27 cellular contexts compared by ENCODE assay signal in the genomic region with DNA sequence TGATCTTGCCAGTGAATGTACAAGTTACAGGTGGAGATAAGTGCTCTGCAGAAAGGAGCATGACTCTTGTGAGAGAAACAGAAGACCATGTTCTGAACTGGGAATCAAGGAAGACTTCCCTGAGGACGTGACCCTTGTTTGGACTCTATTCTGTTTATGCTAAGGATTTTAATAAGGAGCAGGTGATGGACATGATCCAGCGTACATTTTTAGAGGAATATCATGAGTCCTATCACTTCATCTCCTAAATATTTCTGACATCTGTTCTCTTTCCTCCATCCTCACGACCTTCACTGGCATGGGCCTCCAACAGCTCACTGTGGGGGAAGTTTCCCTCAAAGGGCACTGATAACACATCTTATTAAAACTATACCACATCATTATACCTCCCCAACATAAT.
"Had no signal": no experiment of that assay in that cellular context is flagged by ENCODE, and none has a peak within 500 bp of the region (broad histone marks: within the 10 kb centered on the region; RNA-seq: fewer than 3 reads in every experiment).

No MANE protein-coding gene starts in this region.

- H3K27me3 ChIP-seq: left lung, ovary, right atrium auricular region, right lobe of liver, stomach, testis, thyroid gland, transverse colon, upper lobe of left lung, vagina had no signal

- H3K27me3 Mint-ChIP-seq: naive B cell; natural killer cell treated with Interleukin-12 subunit alpha and Interleukin-12 subunit beta and Interleukin-15 and Interleukin-18, amount 100 ng/mL, for 72 hours; progenitor cell of endocrine pancreas; stimulated activated naive B cell treated with anti-CD40 and anti-IgM and Interleukin-4, amounts not matched to agents 10 μg/mL and 1 μg/mL and 100 μg/mL, for 72 hours had no signal

- ATAC-seq: left colon; left lung; lower lobe of right lung; natural killer cell treated with Interleukin-12 subunit alpha and Interleukin-12 subunit beta and Interleukin-15 and Interleukin-18, amount 100 ng/mL, for 72 hours; right lobe of liver; stimulated activated naive B cell treated with anti-CD40 and anti-IgM and Interleukin-4, amounts not matched to agents 10 μg/mL and 1 μg/mL and 100 μg/mL, for 72 hours; stimulated activated naive CD8-positive, alpha-beta T cell treated with anti-CD3 and anti-CD28 coated beads, Interleukin-15, Interleukin-2, amounts not matched to agents 100 U/mL and 50 U/mL, for 24 hours had no signal

- H3K9me3 ChIP-seq: lower lobe of right lung, ovary, right atrium auricular region, right lobe of liver, testis, thyroid gland, transverse colon, upper lobe of left lung, vagina had no signal

- H3K36me3 ChIP-seq: left lung, lower lobe of right lung, ovary, right atrium auricular region, right lobe of liver, stomach, thyroid gland, transverse colon, upper lobe of left lung, vagina had no signal

- H3K4me3 ChIP-seq: left lung, lower lobe of right lung, ovary, right atrium auricular region, right lobe of liver, skin epidermis, stomach, testis, thyroid gland, transverse colon, upper lobe of left lung, vagina had no signal

- H3K27ac Mint-ChIP-seq: immature natural killer cell; naive B cell; natural killer cell treated with Interleukin-12 subunit alpha and Interleukin-12 subunit beta and Interleukin-15 and Interleukin-18, amount 100 ng/mL, for 72 hours; progenitor cell of endocrine pancreas; stimulated activated naive B cell treated with anti-CD40 and anti-IgM and Interleukin-4, amounts not matched to agents 10 μg/mL and 1 μg/mL and 100 μg/mL, for 72 hours had no signal

- H3K4me1 Mint-ChIP-seq: immature natural killer cell had no signal

- H3K4me1 ChIP-seq: left lung, lower lobe of right lung, right atrium auricular region, right lobe of liver, stomach, testis, thyroid gland, transverse colon, upper lobe of left lung, vagina had no signal

- H3K4me3 Mint-ChIP-seq: immature natural killer cell; natural killer cell treated with Interleukin-12 subunit alpha and Interleukin-12 subunit beta and Interleukin-15 and Interleukin-18, amount 100 ng/mL, for 72 hours; stimulated activated naive B cell treated with anti-CD40 and anti-IgM and Interleukin-4, amounts not matched to agents 10 μg/mL and 1 μg/mL and 100 μg/mL, for 72 hours had no signal

- H3K9me3 Mint-ChIP-seq: naive B cell; natural killer cell treated with Interleukin-12 subunit alpha and Interleukin-12 subunit beta and Interleukin-15 and Interleukin-18, amount 100 ng/mL, for 72 hours had no signal

- H3K27ac ChIP-seq: left lung, lower lobe of right lung, ovary, right atrium auricular region, right lobe of liver, skin epidermis, stomach, testis, thyroid gland, transverse colon, upper lobe of left lung, vagina had no signal

- H3K36me3 Mint-ChIP-seq: natural killer cell treated with Interleukin-12 subunit alpha and Interleukin-12 subunit beta and Interleukin-15 and Interleukin-18, amount 100 ng/mL, for 72 hours had no signal

- DNase-seq: hypothalamus; immature natural killer cell; kidney; left colon; left lung; lower lobe of right lung; mammary epithelial cell; mesenchymal stem cell; naive B cell; ovary; right lobe of liver; stimulated activated CD4-positive, alpha-beta T cell treated with anti-CD3 and anti-CD28 coated beads, Interleukin-12 subunit alpha, Interleukin-12 subunit beta, amount 100 ng/mL, for 4 hours; stimulated activated CD4-positive, alpha-beta T cell treated with anti-CD3 and anti-CD28 coated beads, Interleukin-15, amount 100 ng/mL, for 24 hours; stimulated activated CD4-positive, alpha-beta T cell treated with anti-CD3 and anti-CD28 coated beads, Interleukin-2, amount 100 ng/mL, for 24 hours; stimulated activated CD4-positive, alpha-beta T cell treated with anti-CD3 and anti-CD28 coated beads, Interleukin-4, amount 100 ng/mL, for 1 hour; stimulated activated naive B cell treated with anti-CD40 and anti-IgM and Interleukin-4, amounts not matched to agents 10 μg/mL and 1 μg/mL and 100 μg/mL, for 72 hours; stimulated activated naive CD8-positive, alpha-beta T cell treated with anti-CD3 and anti-CD28 coated beads, Interleukin-15, Interleukin-2, amounts not matched to agents 100 U/mL and 50 U/mL, for 24 hours; stomach; testis; thyroid gland; transverse colon; upper lobe of left lung had no signal
